1 cellular context compared by ENCODE assay signal in the genomic region with DNA sequence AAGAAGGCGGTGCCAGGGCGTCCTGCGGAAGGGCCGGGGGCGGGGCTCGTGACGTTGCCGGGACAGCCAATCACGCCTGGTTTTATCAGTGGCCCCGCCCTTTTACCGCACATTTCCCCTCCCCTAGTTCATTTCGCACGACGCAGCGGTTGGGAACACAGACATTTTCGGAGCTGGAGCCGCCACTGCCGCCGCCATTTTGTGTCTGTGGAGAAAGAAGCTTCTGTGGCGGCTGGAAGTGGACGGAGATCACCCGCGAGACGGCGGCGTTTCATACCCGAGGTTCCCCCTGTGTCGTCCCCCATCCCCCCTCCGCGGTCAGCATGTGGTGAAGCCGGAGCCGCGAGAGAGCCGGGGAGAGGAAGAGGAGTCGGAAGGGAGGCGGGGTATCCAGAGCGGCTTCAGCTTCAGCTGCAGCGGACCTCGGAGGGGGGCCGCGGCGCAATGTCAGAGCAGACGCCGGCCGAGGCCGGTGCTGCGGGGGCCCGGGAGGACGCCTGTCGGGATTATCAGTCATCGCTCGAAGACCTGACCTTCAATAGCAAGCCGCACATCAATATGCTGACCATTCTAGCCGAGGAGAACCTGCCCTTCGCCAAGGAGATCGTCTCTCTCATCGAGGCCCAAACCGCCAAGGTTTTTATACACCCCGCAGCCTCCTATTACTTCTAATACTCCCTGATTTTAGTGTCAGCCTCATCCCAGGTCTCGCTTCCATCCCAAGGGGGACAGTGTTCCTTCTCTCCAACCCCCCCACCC.
TF ChIP-seq lines count a peak whose summit lies in the region.

A gene with protein sequence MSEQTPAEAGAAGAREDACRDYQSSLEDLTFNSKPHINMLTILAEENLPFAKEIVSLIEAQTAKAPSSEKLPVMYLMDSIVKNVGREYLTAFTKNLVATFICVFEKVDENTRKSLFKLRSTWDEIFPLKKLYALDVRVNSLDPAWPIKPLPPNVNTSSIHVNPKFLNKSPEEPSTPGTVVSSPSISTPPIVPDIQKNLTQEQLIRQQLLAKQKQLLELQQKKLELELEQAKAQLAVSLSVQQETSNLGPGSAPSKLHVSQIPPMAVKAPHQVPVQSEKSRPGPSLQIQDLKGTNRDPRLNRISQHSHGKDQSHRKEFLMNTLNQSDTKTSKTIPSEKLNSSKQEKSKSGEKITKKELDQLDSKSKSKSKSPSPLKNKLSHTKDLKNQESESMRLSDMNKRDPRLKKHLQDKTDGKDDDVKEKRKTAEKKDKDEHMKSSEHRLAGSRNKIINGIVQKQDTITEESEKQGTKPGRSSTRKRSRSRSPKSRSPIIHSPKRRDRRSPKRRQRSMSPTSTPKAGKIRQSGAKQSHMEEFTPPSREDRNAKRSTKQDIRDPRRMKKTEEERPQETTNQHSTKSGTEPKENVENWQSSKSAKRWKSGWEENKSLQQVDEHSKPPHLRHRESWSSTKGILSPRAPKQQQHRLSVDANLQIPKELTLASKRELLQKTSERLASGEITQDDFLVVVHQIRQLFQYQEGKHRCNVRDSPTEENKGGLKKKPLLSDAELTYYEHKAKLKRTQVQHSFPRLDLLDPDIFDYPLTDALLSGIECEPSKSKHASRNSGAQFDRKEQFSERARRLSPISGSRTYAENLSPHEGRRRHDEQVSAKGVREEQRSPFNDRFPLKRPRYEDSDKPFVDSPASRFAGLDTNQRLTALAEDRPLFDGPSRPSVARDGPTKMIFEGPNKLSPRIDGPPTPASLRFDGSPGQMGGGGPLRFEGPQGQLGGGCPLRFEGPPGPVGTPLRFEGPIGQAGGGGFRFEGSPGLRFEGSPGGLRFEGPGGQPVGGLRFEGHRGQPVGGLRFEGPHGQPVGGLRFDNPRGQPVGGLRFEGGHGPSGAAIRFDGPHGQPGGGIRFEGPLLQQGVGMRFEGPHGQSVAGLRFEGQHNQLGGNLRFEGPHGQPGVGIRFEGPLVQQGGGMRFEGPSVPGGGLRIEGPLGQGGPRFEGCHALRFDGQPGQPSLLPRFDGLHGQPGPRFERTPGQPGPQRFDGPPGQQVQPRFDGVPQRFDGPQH (N-terminal part only) (plus strand): TSS at position 136 of the 759 bp plus-strand sequence. CDS start 309 bp downstream, at position 445.

TF ChIP-seq in HEK293, 187 proteins besides CTCF, POLR2A, EP300 and RAD21 (continued from another document and continues in another):
- TF ChIP-seq, protein P1, sequence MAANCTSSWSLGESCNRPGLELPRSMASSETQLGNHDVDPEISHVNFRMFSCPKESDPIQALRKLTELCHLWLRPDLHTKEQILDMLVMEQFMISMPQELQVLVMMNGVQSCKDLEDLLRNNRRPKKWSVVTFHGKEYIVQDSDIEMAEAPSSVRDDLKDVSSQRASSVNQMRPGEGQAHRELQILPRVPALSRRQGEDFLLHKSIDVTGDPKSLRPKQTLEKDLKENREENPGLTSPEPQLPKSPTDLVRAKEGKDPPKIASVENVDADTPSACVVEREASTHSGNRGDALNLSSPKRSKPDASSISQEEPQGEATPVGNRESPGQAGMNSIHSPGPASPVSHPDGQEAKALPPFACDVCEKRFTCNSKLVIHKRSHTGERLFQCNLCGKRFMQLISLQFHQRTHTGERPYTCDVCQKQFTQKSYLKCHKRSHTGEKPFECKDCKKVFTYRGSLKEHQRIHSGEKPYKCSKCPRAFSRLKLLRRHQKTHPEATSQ (tag by site-specific recombination; IDR thresholded peaks at IDR 0.05): no peak
- TF ChIP-seq ZNF10 (tag by site-specific recombination; IDR thresholded peaks at IDR 0.05) (no peak), FEZF1 (tag by site-specific recombination; IDR thresholded peaks at IDR 0.05) (no peak), ZBTB48 (tag by site-specific recombination; IDR thresholded peaks at IDR 0.05) (no peak), SP3 (tag by site-specific recombination; IDR thresholded peaks at IDR 0.05) (peak; percentile 88), ZBTB8A (tag by site-specific recombination; IDR thresholded peaks at IDR 0.05) (no peak), ZNF776 (tag by site-specific recombination; IDR thresholded peaks at IDR 0.05; ENCODE audit: borderline replicate concordance) (no peak), ZNF138 (tag by site-specific recombination; IDR thresholded peaks at IDR 0.05; ENCODE audit: borderline replicate concordance) (no peak), YY2 (tag by site-specific recombination; IDR thresholded peaks at IDR 0.05) (peak; percentile 65; the same call in 1 of the 2 replicates), ZNF169 (tag by site-specific recombination; IDR thresholded peaks at IDR 0.05) (no peak), ZFP3 (tag by site-specific recombination; IDR thresholded peaks at IDR 0.05; ENCODE audit: low read depth) (no peak), BCL11A (tag by site-specific recombination; IDR thresholded peaks at IDR 0.05; ENCODE audit: low read depth) (no peak), ZNF473 (tag by site-specific recombination; IDR thresholded peaks at IDR 0.05) (no peak), ZNF184 (tag by site-specific recombination; IDR thresholded peaks at IDR 0.05) (no peak), ZNF830 (tag by site-specific recombination; IDR thresholded peaks at IDR 0.05; ENCODE audit: low read depth) (no peak), ZFP69B (tag by site-specific recombination; IDR thresholded peaks at IDR 0.05) (0 out of 2 replicates have a peak, but pooled peaks have one; percentile 15), ZNF529 (tag by site-specific recombination; IDR thresholded peaks at IDR 0.05; ENCODE audit: insufficient replicate concordance) (no peak), YY1 (tag by site-specific recombination; IDR thresholded peaks at IDR 0.05) (peak; percentile 76), ZNF391 (tag by site-specific recombination; IDR thresholded peaks at IDR 0.05; ENCODE audit: borderline replicate concordance, low read depth) (peak; percentile 50; the same call in 1 of the 2 replicates), ZNF558 (tag by site-specific recombination; IDR thresholded peaks at IDR 0.05) (no peak), ZNF610 (tag by site-specific recombination; IDR thresholded peaks at IDR 0.05; ENCODE audit: borderline replicate concordance) (no peak), ZNF112 (tag by site-specific recombination; IDR thresholded peaks at IDR 0.05) (no peak)
- TF ChIP-seq, protein P2, sequence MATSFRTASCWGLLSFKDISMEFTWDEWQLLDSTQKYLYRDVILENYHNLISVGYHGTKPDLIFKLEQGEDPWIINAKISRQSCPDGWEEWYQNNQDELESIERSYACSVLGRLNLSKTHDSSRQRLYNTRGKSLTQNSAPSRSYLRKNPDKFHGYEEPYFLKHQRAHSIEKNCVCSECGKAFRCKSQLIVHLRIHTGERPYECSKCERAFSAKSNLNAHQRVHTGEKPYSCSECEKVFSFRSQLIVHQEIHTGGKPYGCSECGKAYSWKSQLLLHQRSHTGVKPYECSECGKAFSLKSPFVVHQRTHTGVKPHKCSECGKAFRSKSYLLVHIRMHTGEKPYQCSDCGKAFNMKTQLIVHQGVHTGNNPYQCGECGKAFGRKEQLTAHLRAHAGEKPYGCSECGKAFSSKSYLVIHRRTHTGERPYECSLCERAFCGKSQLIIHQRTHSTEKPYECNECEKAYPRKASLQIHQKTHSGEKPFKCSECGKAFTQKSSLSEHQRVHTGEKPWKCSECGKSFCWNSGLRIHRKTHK (tag by site-specific recombination; IDR thresholded peaks at IDR 0.05): no peak
- TF ChIP-seq, protein P3, sequence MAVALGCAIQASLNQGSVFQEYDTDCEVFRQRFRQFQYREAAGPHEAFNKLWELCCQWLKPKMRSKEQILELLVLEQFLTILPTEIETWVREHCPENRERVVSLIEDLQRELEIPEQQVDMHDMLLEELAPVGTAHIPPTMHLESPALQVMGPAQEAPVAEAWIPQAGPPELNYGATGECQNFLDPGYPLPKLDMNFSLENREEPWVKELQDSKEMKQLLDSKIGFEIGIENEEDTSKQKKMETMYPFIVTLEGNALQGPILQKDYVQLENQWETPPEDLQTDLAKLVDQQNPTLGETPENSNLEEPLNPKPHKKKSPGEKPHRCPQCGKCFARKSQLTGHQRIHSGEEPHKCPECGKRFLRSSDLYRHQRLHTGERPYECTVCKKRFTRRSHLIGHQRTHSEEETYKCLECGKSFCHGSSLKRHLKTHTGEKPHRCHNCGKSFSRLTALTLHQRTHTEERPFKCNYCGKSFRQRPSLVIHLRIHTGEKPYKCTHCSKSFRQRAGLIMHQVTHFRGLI (tag by site-specific recombination; IDR thresholded peaks at IDR 0.05): no peak
- TF ChIP-seq, protein P4, sequence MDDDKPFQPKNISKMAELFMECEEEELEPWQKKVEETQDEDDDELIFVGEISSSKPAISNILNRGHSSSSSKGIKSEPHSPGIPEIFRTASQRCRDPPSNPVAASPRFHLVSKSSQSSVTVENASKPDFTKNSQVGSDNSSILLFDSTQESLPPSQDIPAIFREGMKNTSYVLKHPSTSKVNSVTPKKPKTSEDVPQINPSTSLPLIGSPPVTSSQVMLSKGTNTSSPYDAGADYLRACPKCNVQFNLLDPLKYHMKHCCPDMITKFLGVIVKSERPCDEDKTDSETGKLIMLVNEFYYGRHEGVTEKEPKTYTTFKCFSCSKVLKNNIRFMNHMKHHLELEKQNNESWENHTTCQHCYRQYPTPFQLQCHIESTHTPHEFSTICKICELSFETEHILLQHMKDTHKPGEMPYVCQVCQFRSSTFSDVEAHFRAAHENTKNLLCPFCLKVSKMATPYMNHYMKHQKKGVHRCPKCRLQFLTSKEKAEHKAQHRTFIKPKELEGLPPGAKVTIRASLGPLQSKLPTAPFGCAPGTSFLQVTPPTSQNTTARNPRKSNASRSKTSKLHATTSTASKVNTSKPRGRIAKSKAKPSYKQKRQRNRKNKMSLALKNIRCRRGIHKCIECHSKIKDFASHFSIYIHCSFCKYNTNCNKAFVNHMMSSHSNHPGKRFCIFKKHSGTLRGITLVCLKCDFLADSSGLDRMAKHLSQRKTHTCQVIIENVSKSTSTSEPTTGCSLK (tag by site-specific recombination; IDR thresholded peaks at IDR 0.05): no peak
- TF ChIP-seq, protein P5, sequence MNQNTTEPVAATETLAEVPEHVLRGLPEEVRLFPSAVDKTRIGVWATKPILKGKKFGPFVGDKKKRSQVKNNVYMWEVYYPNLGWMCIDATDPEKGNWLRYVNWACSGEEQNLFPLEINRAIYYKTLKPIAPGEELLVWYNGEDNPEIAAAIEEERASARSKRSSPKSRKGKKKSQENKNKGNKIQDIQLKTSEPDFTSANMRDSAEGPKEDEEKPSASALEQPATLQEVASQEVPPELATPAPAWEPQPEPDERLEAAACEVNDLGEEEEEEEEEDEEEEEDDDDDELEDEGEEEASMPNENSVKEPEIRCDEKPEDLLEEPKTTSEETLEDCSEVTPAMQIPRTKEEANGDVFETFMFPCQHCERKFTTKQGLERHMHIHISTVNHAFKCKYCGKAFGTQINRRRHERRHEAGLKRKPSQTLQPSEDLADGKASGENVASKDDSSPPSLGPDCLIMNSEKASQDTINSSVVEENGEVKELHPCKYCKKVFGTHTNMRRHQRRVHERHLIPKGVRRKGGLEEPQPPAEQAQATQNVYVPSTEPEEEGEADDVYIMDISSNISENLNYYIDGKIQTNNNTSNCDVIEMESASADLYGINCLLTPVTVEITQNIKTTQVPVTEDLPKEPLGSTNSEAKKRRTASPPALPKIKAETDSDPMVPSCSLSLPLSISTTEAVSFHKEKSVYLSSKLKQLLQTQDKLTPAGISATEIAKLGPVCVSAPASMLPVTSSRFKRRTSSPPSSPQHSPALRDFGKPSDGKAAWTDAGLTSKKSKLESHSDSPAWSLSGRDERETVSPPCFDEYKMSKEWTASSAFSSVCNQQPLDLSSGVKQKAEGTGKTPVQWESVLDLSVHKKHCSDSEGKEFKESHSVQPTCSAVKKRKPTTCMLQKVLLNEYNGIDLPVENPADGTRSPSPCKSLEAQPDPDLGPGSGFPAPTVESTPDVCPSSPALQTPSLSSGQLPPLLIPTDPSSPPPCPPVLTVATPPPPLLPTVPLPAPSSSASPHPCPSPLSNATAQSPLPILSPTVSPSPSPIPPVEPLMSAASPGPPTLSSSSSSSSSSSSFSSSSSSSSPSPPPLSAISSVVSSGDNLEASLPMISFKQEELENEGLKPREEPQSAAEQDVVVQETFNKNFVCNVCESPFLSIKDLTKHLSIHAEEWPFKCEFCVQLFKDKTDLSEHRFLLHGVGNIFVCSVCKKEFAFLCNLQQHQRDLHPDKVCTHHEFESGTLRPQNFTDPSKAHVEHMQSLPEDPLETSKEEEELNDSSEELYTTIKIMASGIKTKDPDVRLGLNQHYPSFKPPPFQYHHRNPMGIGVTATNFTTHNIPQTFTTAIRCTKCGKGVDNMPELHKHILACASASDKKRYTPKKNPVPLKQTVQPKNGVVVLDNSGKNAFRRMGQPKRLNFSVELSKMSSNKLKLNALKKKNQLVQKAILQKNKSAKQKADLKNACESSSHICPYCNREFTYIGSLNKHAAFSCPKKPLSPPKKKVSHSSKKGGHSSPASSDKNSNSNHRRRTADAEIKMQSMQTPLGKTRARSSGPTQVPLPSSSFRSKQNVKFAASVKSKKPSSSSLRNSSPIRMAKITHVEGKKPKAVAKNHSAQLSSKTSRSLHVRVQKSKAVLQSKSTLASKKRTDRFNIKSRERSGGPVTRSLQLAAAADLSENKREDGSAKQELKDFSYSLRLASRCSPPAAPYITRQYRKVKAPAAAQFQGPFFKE (tag by site-specific recombination; IDR thresholded peaks at IDR 0.05; ENCODE audit: borderline replicate concordance): no peak
- TF ChIP-seq, protein P6, sequence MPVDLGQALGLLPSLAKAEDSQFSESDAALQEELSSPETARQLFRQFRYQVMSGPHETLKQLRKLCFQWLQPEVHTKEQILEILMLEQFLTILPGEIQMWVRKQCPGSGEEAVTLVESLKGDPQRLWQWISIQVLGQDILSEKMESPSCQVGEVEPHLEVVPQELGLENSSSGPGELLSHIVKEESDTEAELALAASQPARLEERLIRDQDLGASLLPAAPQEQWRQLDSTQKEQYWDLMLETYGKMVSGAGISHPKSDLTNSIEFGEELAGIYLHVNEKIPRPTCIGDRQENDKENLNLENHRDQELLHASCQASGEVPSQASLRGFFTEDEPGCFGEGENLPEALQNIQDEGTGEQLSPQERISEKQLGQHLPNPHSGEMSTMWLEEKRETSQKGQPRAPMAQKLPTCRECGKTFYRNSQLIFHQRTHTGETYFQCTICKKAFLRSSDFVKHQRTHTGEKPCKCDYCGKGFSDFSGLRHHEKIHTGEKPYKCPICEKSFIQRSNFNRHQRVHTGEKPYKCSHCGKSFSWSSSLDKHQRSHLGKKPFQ (tag by site-specific recombination; IDR thresholded peaks at IDR 0.05): no peak
- TF ChIP-seq, protein P7, sequence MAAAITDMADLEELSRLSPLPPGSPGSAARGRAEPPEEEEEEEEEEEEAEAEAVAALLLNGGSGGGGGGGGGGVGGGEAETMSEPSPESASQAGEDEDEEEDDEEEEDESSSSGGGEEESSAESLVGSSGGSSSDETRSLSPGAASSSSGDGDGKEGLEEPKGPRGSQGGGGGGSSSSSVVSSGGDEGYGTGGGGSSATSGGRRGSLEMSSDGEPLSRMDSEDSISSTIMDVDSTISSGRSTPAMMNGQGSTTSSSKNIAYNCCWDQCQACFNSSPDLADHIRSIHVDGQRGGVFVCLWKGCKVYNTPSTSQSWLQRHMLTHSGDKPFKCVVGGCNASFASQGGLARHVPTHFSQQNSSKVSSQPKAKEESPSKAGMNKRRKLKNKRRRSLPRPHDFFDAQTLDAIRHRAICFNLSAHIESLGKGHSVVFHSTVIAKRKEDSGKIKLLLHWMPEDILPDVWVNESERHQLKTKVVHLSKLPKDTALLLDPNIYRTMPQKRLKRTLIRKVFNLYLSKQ (tag by site-specific recombination; IDR thresholded peaks at IDR 0.05; ENCODE audit: borderline replicate concordance): no peak
- TF ChIP-seq, protein P8, sequence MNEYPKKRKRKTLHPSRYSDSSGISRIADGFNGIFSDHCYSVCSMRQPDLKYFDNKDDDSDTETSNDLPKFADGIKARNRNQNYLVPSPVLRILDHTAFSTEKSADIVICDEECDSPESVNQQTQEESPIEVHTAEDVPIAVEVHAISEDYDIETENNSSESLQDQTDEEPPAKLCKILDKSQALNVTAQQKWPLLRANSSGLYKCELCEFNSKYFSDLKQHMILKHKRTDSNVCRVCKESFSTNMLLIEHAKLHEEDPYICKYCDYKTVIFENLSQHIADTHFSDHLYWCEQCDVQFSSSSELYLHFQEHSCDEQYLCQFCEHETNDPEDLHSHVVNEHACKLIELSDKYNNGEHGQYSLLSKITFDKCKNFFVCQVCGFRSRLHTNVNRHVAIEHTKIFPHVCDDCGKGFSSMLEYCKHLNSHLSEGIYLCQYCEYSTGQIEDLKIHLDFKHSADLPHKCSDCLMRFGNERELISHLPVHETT (tag by site-specific recombination; IDR thresholded peaks at IDR 0.05): no peak
